In the genomic region with DNA sequence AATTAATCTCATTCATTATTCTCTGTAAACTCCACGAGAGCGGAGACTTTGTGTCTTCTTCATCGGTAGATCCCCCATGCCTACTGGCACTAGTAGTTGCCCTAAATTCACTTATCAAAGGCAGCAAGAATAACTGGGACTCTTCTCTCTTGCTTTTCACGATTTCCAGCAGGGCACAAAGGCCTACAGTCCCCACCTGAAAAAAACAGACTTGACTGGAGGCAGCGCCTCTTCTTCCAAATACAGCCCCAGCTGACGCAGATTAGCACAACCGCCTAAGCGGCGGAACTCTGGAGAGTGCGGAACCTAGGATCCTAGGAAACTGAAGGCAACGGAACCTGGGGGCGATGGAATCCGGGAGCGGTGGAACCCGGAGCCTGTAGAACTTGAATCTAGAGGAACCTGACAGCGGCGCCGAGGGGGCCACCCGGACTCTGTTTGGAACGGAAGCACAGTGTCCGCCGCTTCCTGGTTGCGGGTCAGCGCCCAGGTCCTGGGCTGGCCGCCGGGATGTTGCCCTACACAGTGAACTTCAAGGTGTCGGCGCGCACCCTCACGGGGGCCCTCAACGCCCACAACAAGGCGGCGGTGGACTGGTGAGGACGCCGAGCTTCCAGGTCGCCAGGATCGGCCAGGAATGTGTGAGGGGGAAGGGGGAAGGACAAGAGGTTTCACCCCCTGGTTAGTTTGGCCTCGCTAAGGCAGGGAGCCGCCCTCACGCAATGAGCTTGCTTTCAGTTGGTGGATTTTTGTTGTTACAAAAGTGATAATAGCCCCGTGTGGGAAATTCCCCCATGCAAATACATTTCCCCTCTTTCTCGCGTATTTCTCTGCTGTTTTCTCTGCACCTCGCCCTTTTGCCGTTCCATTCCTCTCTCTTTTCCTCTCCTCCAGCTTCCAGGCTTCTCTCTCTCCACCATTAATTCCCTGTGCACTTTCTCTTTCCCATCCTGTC, we compare ENCODE assay signal across 8 cellular contexts. TPM values are rescaled to one million over a fixed set of nuclear protein-coding genes. Genes with fewer than 3 reads are reported as not detected.
DNase-seq lines count a peak whose midpoint lies in the region; ATAC-seq and TF ChIP-seq lines count a peak whose summit lies in the region.

A gene with protein sequence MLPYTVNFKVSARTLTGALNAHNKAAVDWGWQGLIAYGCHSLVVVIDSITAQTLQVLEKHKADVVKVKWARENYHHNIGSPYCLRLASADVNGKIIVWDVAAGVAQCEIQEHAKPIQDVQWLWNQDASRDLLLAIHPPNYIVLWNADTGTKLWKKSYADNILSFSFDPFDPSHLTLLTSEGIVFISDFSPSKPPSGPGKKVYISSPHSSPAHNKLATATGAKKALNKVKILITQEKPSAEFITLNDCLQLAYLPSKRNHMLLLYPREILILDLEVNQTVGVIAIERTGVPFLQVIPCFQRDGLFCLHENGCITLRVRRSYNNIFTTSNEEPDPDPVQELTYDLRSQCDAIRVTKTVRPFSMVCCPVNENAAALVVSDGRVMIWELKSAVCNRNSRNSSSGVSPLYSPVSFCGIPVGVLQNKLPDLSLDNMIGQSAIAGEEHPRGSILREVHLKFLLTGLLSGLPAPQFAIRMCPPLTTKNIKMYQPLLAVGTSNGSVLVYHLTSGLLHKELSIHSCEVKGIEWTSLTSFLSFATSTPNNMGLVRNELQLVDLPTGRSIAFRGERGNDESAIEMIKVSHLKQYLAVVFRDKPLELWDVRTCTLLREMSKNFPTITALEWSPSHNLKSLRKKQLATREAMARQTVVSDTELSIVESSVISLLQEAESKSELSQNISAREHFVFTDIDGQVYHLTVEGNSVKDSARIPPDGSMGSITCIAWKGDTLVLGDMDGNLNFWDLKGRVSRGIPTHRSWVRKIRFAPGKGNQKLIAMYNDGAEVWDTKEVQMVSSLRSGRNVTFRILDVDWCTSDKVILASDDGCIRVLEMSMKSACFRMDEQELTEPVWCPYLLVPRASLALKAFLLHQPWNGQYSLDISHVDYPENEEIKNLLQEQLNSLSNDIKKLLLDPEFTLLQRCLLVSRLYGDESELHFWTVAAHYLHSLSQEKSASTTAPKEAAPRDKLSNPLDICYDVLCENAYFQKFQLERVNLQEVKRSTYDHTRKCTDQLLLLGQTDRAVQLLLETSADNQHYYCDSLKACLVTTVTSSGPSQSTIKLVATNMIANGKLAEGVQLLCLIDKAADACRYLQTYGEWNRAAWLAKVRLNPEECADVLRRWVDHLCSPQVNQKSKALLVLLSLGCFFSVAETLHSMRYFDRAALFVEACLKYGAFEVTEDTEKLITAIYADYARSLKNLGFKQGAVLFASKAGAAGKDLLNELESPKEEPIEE (plus strand): TSS at position 452 of the 955 bp plus-strand sequence. CDS start 59 bp downstream, at position 511.

- DNase-seq in HFFc6 (peak; percentile 83), NAMALWA (ENCODE audit: low spot score) (peak; percentile 85), glomerular endothelial cell (ENCODE audit: extremely low read depth, low read depth, low spot score) (peak; percentile 75), occipital lobe (lab: John Stamatoyannopoulos, UW) (peak; percentile 88), suprapubic skin (ENCODE audit: low spot score in 2 of 2) (peak; percentile 92 to 95)
- DNase-seq in activated naive CD4-positive, alpha-beta T cell treated with anti-CD3 and anti-CD28 coated beads, Interleukin-2, amount 50 U/mL, for 72 hours (ENCODE audit: low spot score in 2 of 2) = peak; percentile 71 to 81

- H3K27ac Mint-ChIP-seq in HFFc6 = peak within 1 kb of the TSS; percentile 82
- peak within 1 kb of the TSS; percentile 95 to 98 for H3K27ac Mint-ChIP-seq in activated naive CD4-positive, alpha-beta T cell treated with anti-CD3 and anti-CD28 coated beads, Interleukin-2, amount 50 U/mL, for 72 hours

- no peaks in the 10 kb centered on the region for H3K9me3 ChIP-seq in suprapubic skin

- no peak; the same call in 1 of the 2 replicates for TF ChIP-seq CTCF in HFFc6 (IDR thresholded peaks at IDR 0.05)
- TF ChIP-seq CTCF in suprapubic skin (IDR thresholded peaks at IDR 0.05) = no peak

- peak within 1 kb of the TSS; percentile 95 for H3K4me3 ChIP-seq in GM08714 (ENCODE audit: low read length)
- peak within 1 kb of the TSS; percentile 67 for H3K4me3 ChIP-seq in suprapubic skin

- no peaks in the 10 kb centered on the region for H3K27me3 ChIP-seq in suprapubic skin

- TF ChIP-seq POLR2A in suprapubic skin (IDR thresholded peaks at IDR 0.05) = peak in 1 of 2 donors; percentile 62

- H3K27ac ChIP-seq in suprapubic skin = peak within 1 kb of the TSS; percentile 80

- TF ChIP-seq EP300 in suprapubic skin (IDR thresholded peaks at IDR 0.05) = no peak

- H3K4me1 ChIP-seq in suprapubic skin = peaks cover 25% of the 10 kb centered on the region

- no peaks in the 10 kb centered on the region for H3K36me3 ChIP-seq in suprapubic skin

- H3K4me3 Mint-ChIP-seq in HFFc6 = peak within 1 kb of the TSS; percentile 94

- ATAC-seq in SK-N-SH treated with all-trans-retinoic acid at 6 μM for 48 hours = peak; percentile 100
- peak; percentile 92 to 97 for ATAC-seq in activated naive CD4-positive, alpha-beta T cell treated with anti-CD3 and anti-CD28 coated beads, Interleukin-2, amount 50 U/mL, for 72 hours

- H3K27me3 Mint-ChIP-seq in HFFc6 (ENCODE audit: insufficient read depth) = peaks cover 3% of the 10 kb centered on the region

- H3K9me3 Mint-ChIP-seq in HFFc6 = no peaks in the 10 kb centered on the region
- H3K9me3 Mint-ChIP-seq in activated naive CD4-positive, alpha-beta T cell treated with anti-CD3 and anti-CD28 coated beads, Interleukin-2, amount 50 U/mL, for 72 hours = no peaks in the 10 kb centered on the region

- peaks cover 5% of the 10 kb centered on the region; the same call in 1 of the 2 replicates for H3K36me3 Mint-ChIP-seq in HFFc6 (ENCODE audit: low read depth)
- H3K36me3 Mint-ChIP-seq in activated naive CD4-positive, alpha-beta T cell treated with anti-CD3 and anti-CD28 coated beads, Interleukin-2, amount 50 U/mL, for 72 hours = peaks cover 14 to 29% of the 10 kb centered on the region in 2 donors

- 11% methylated on average over 18 of the region's 45 CpGs for WGBS in suprapubic skin

- peaks cover 24% of the 10 kb centered on the region for H3K4me1 Mint-ChIP-seq in HFFc6 (ENCODE audit: low read depth)

TF ChIP-seq in SK-N-SH treated with all-trans-retinoic acid at 6 μM for 48 hours, 23 proteins besides CTCF, POLR2A, EP300 and RAD21 (continues in another document):
- peak; percentile 29; the same call in 1 of the 2 replicates for TF ChIP-seq ISL1 (CRISPR knock-in tag; IDR thresholded peaks at IDR 0.05)
- 0 out of 2 replicates have a peak, but pooled peaks have one; percentile 28 for TF ChIP-seq RARB (CRISPR knock-in tag; IDR thresholded peaks at IDR 0.05)
- TF ChIP-seq SNAI2 (CRISPR knock-in tag; IDR thresholded peaks at IDR 0.05) = peak; percentile 86; the same call in 1 of the 2 replicates
- TF ChIP-seq, protein P1, sequence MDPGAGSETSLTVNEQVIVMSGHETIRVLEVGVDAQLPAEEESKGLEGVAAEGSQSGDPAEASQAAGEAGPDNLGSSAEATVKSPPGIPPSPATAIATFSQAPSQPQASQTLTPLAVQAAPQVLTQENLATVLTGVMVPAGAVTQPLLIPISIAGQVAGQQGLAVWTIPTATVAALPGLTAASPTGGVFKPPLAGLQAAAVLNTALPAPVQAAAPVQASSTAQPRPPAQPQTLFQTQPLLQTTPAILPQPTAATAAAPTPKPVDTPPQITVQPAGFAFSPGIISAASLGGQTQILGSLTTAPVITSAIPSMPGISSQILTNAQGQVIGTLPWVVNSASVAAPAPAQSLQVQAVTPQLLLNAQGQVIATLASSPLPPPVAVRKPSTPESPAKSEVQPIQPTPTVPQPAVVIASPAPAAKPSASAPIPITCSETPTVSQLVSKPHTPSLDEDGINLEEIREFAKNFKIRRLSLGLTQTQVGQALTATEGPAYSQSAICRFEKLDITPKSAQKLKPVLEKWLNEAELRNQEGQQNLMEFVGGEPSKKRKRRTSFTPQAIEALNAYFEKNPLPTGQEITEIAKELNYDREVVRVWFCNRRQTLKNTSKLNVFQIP (CRISPR knock-in tag; IDR thresholded peaks at IDR 0.05; ENCODE audit: borderline replicate concordance, low read depth) = peak; percentile 60; the same call in 1 of the 2 replicates
- no peak for TF ChIP-seq BACH2 (CRISPR knock-in tag; IDR thresholded peaks at IDR 0.05; ENCODE audit: borderline replicate concordance)
- TF ChIP-seq, protein P2, sequence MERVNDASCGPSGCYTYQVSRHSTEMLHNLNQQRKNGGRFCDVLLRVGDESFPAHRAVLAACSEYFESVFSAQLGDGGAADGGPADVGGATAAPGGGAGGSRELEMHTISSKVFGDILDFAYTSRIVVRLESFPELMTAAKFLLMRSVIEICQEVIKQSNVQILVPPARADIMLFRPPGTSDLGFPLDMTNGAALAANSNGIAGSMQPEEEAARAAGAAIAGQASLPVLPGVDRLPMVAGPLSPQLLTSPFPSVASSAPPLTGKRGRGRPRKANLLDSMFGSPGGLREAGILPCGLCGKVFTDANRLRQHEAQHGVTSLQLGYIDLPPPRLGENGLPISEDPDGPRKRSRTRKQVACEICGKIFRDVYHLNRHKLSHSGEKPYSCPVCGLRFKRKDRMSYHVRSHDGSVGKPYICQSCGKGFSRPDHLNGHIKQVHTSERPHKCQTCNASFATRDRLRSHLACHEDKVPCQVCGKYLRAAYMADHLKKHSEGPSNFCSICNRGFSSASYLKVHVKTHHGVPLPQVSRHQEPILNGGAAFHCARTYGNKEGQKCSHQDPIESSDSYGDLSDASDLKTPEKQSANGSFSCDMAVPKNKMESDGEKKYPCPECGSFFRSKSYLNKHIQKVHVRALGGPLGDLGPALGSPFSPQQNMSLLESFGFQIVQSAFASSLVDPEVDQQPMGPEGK (CRISPR knock-in tag; IDR thresholded peaks at IDR 0.05; ENCODE audit: borderline replicate concordance) = no peak

RNA-seq across cellular contexts. Expression of the gene that starts here (rescaled TPM):
- 10 to 100 TPM; 34.5 to 47.2 (median 38.0) TPM for total RNA-seq in HFFc6 (2021; fragmentation: NEBNext Ultra II Directional; extraction: Animal tissue kit (Norgen Biotek cat#: 25700))
- total RNA-seq in activated naive CD4-positive, alpha-beta T cell treated with anti-CD3 and anti-CD28 coated beads, Interleukin-2, amount 50 U/mL, for 72 hours = 10 to 100 TPM; 22.9 to 42.8 TPM
- total RNA-seq in glomerular endothelial cell (50.2 and 66.5 TPM in 2 replicates), occipital lobe (87.8 TPM), suprapubic skin (100 to 1,000 TPM in 1 of 4 donors, 10 to 100 TPM in 3; 32.9 to 107 (median 64.7) TPM)

Comparison
In these comparisons a context has a peak if more than half of its experiments do, and no peak if none do; other contexts are left out.
1. Peak in every context shown above with its lines: DNase-seq, ATAC-seq, H3K4me3 ChIP-seq and H3K27ac ChIP-seq.